Comparison of ENCODE assay signal across 18 cellular contexts in the genomic region with DNA sequence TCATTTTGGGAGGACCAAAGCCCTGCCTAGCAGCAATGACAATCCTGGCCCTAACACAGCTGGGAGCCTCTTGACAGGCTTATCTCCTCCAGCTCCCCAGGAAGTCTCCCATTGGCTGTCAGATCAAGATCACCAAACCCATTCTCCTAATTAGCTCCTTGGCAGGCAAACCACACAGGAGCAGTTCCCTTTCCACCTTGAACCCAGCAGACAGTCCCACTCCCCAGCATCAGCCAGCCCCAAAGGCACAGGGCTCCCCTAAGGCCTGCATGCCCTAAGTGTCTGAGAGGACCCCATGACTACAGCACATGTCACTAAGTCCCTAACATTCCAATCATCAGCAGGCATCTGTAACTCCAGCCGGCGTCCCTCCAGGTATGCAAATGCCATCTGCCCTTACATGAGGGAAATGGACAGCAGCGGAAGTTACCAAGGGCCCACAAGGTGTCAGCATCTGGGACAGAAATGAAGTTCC.
DNase-seq lines count a peak whose midpoint lies in the region; TF ChIP-seq lines count a peak whose summit lies in the region.
"Had no signal": no experiment of that assay in that cellular context is flagged by ENCODE, and none has a peak within 500 bp of the region (broad histone marks: within the 10 kb centered on the region; RNA-seq: fewer than 3 reads in every experiment).

No MANE protein-coding gene starts in this region.

- no peak for TF ChIP-seq CTCF in esophagus muscularis mucosa (IDR thresholded peaks at IDR 0.05)

- H3K4me1 ChIP-seq in esophagus muscularis mucosa (peaks cover 5 to 83% (median 63%) of the 10 kb centered on the region in 4 donors), rectal smooth muscle tissue (ENCODE audit: control insufficient read depth, insufficient read depth, low read length) (peaks cover 40% of the 10 kb centered on the region)
- H3K4me1 ChIP-seq: lower lobe of right lung had no signal

- H3K36me3 ChIP-seq in esophagus muscularis mucosa (no peaks in the 10 kb centered on the region), rectal smooth muscle tissue (ENCODE audit: control insufficient read depth, insufficient read depth, low read length) (no peaks in the 10 kb centered on the region)
- H3K36me3 ChIP-seq: gastrocnemius medialis, lower lobe of right lung had no signal

- DNase-seq in ELF-1 (ENCODE audit: low read depth, low spot score) (peak; percentile 55), NCI-H82 (lab: John Stamatoyannopoulos, UW) (peak; percentile 79), esophagus muscularis mucosa (ENCODE audit: extremely low spot score) (no peak), SIG-M5 treated with dmso at 0.1 percent for 504 hours (lab: John Stamatoyannopoulos, UW; ENCODE audit: unreplicated experiment) (no peak), GM19240 (ENCODE audit: insufficient read length, low spot score) (no peak)
- no peak for DNase-seq in activated CD4-positive, alpha-beta T cell treated with anti-CD3 and anti-CD28 coated beads for 4 hours
- DNase-seq in stimulated activated naive CD4-positive, alpha-beta T cell treated with Interleukin-2 at 50 U/mL for 16 hours (lab: John Stamatoyannopoulos, UW): no peak
- DNase-seq: activated CD4-positive, alpha-beta memory T cell treated with anti-CD3 and anti-CD28 coated beads, Interleukin-2, amount 10 ng/mL, durations not matched to agents 7 days and 5 days; activated T-cell treated with anti-CD3 and anti-CD28 coated beads, Interleukin-2, amount 50 U/mL, for 4 hours; body of pancreas; COR-L47; gastrocnemius medialis; lower lobe of right lung; NCI-H1694 treated with DMSO at 0.1 percent for 48 hours; NCI-H510A treated with DMSO at 0.1 percent for 48 hours; stimulated activated naive CD4-positive, alpha-beta T cell; SW 1271 had no signal

- no peak overlapping the region for H3K9ac ChIP-seq in rectal smooth muscle tissue (ENCODE audit: low read length)

- H3K27me3 ChIP-seq in esophagus muscularis mucosa (no peaks in the 10 kb centered on the region), rectal smooth muscle tissue (ENCODE audit: control insufficient read depth, insufficient read depth, low read length) (no peaks in the 10 kb centered on the region)
- H3K27me3 ChIP-seq: body of pancreas, gastrocnemius medialis had no signal

- 82% methylated on average over 3 of the region's 3 CpGs for WGBS in esophagus muscularis mucosa

- H3K9me3 ChIP-seq in esophagus muscularis mucosa: no peaks in the 10 kb centered on the region
- H3K9me3 ChIP-seq: body of pancreas, gastrocnemius medialis, lower lobe of right lung had no signal

- H3K27ac ChIP-seq in esophagus muscularis mucosa (replicated peaks in 1 of 4): peak overlapping the region; percentile 20 to 79 (median 53)
- peak overlapping the region; percentile 82 for H3K27ac ChIP-seq in rectal smooth muscle tissue (ENCODE audit: low read depth, low read length)
- H3K27ac ChIP-seq: lower lobe of right lung had no signal

- H3K4me3 ChIP-seq in esophagus muscularis mucosa (no peak overlapping the region), rectal smooth muscle tissue (ENCODE audit: low read length) (no peak overlapping the region)
- H3K4me3 ChIP-seq: body of pancreas, gastrocnemius medialis, lower lobe of right lung had no signal

- intact Hi-C loops in esophagus muscularis mucosa (cut with DNase I): no loop called here

- TF ChIP-seq EP300 in esophagus muscularis mucosa (IDR thresholded peaks at IDR 0.05): no peak

- TF ChIP-seq POLR2A in esophagus muscularis mucosa (IDR thresholded peaks at IDR 0.05; ENCODE audit: low read depth): no peak

Comparison
In these comparisons a context has a peak if more than half of its experiments do, and no peak if none do; other contexts are left out.
1. DNase-seq: peak in ELF-1 (single experiment) and NCI-H82 (single experiment); none in esophagus muscularis mucosa (single experiment), SIG-M5 treated with dmso at 0.1 percent for 504 hours (single experiment), activated CD4-positive, alpha-beta T cell treated with anti-CD3 and anti-CD28 coated beads for 4 hours (0 of 2), stimulated activated naive CD4-positive, alpha-beta T cell treated with Interleukin-2 at 50 U/mL for 16 hours (single experiment) and GM19240 (single experiment).